Comparison of ENCODE assay signal across 8 cellular contexts in genomic region chr3:100262939-100263338, GRCh38. TPM values are rescaled to one million over a fixed set of nuclear protein-coding genes. Genes with fewer than 3 reads are reported as not detected.
A peak's percentile ranks its signal among the peaks of the same experiment; 100 is the strongest.
DNase-seq lines count a peak whose midpoint lies in the region; ATAC-seq and TF ChIP-seq lines count a peak whose summit lies in the region.
"Not testable (repeated sequence)": the region's sequence is repeated elsewhere in the genome, so short reads cannot be mapped to it uniquely, and the experiment has no call there.

No MANE protein-coding gene starts in this region.

- H3K4me1 ChIP-seq in DND-41 (ENCODE audit: insufficient read depth, low read length): peaks cover 33% of the 10 kb centered on the region
- H3K4me1 ChIP-seq in iPS-15b (ENCODE audit: control insufficient read depth, insufficient read depth, low read length): not testable (repeated sequence)
- H3K4me1 ChIP-seq in subcutaneous abdominal adipose tissue (ENCODE audit: control insufficient read depth in 5 of 5, insufficient read depth in 5 of 5, low read length in 5 of 5): peaks cover 2 to 59% (median 55%) of the 10 kb centered on the region in 5 donors

- H3K9me3 ChIP-seq in DND-41 (ENCODE audit: insufficient read depth, low read length, severe bottlenecking); iPS-15b (ENCODE audit: control insufficient read depth, insufficient read depth, low read length); subcutaneous abdominal adipose tissue (ENCODE audit: control insufficient read depth in 5 of 5, low read length in 5 of 5): not testable (repeated sequence)

- H4K20me1 ChIP-seq in DND-41 (ENCODE audit: insufficient read depth, low read length): not testable (repeated sequence)

- not testable (repeated sequence) for H3K9ac ChIP-seq in DND-41 (ENCODE audit: low read depth, low read length); iPS-15b (ENCODE audit: low read depth, low read length); subcutaneous abdominal adipose tissue (ENCODE audit: low read length in 5 of 5)

- peak overlapping the region; percentile 92; the same call in 1 of the 2 replicates for H3K4me2 ChIP-seq in DND-41 (ENCODE audit: insufficient read depth, low read length)

- ATAC-seq in DND-41 (ENCODE audit: insufficient read depth, low read depth): not testable (repeated sequence)

- H3K79me2 ChIP-seq in DND-41 (ENCODE audit: insufficient read depth, low read length): peaks cover 71% of the 10 kb centered on the region

- not testable (repeated sequence) for H3K9me3 Mint-ChIP-seq in IgD-negative memory B cell; T-helper 1 cell treated with Interleukin-12 subunit alpha and Interleukin-12 subunit beta and Interleukin-4 antibody, amounts not matched to agents 30 μg/mL and 1 μg/mL, for 36 hours; activated T-helper 2 cell treated with anti-CD3 and anti-CD28 coated beads, Interferon-gamma antibody, Interleukin-2, Interleukin-4, amounts not matched to agents 10 μg/mL and 5 μg/mL and 100 μg/mL, durations not matched to agents 14 hours and 24 hours and 36 hours; chondrocyte (ENCODE audit: low read depth); nephron

- not testable (repeated sequence) for H3K27ac ChIP-seq in DND-41 (ENCODE audit: low read length)
- peak overlapping the region; percentile 57 for H3K27ac ChIP-seq in subcutaneous abdominal adipose tissue (ENCODE audit: low read depth, low read length)

- intact Hi-C loops in activated T-helper 2 cell treated with anti-CD3 and anti-CD28 coated beads, Interferon-gamma antibody, Interleukin-2, Interleukin-4, amounts not matched to agents 10 μg/mL and 5 μg/mL and 100 μg/mL, durations not matched to agents 14 hours and 24 hours and 36 hours (cut with micrococcal nuclease): loop anchor here (5.0 to 10.0 kb wide), 2 partner anchors 69 to 1422 kb away; partner anchors contain the start of genes NIT2 and RPL24

- H3K4me1 Mint-ChIP-seq in IgD-negative memory B cell: peaks cover 32 to 39% (median 35%) of the 10 kb centered on the region in 3 donors
- H3K4me1 Mint-ChIP-seq in T-helper 1 cell treated with Interleukin-12 subunit alpha and Interleukin-12 subunit beta and Interleukin-4 antibody, amounts not matched to agents 30 μg/mL and 1 μg/mL, for 36 hours (ENCODE audit: low read depth): peaks cover 37% of the 10 kb centered on the region
- peaks cover 39% of the 10 kb centered on the region for H3K4me1 Mint-ChIP-seq in activated T-helper 2 cell treated with anti-CD3 and anti-CD28 coated beads, Interferon-gamma antibody, Interleukin-2, Interleukin-4, amounts not matched to agents 10 μg/mL and 5 μg/mL and 100 μg/mL, durations not matched to agents 14 hours and 24 hours and 36 hours (ENCODE audit: low read depth)
- peaks cover 59% of the 10 kb centered on the region for H3K4me1 Mint-ChIP-seq in chondrocyte (ENCODE audit: low read depth)
- peaks cover 50% of the 10 kb centered on the region for H3K4me1 Mint-ChIP-seq in nephron

- not testable (repeated sequence) for TF ChIP-seq CTCF in DND-41 (IDR thresholded peaks at IDR 0.05; ENCODE audit: borderline replicate concordance, extremely low read depth, low read length, poor library complexity, severe bottlenecking); chondrocyte (IDR thresholded peaks at IDR 0.05); nephron (IDR thresholded peaks at IDR 0.05; ENCODE audit: unreplicated experiment in 3 of 3)

- not testable (repeated sequence) for DNase-seq in DND-41; activated T-helper 2 cell treated with anti-CD3 and anti-CD28 coated beads, Interferon-gamma antibody, Interleukin-2, Interleukin-4, amounts not matched to agents 10 μg/mL and 5 μg/mL and 100 μg/mL, durations not matched to agents 14 hours and 24 hours and 36 hours (ENCODE audit: low spot score); chondrocyte (ENCODE audit: low spot score)

- H3K4me3 Mint-ChIP-seq in IgD-negative memory B cell (peak overlapping the region in 3 of 4 donors; percentile 47 to 73 (median 71)), chondrocyte (ENCODE audit: unreplicated experiment) (peak overlapping the region; percentile 39), nephron (peak overlapping the region; percentile 44 to 71 (median 70))
- H3K4me3 Mint-ChIP-seq in T-helper 1 cell treated with Interleukin-12 subunit alpha and Interleukin-12 subunit beta and Interleukin-4 antibody, amounts not matched to agents 30 μg/mL and 1 μg/mL, for 36 hours: peak overlapping the region; percentile 12
- H3K4me3 Mint-ChIP-seq in activated T-helper 2 cell treated with anti-CD3 and anti-CD28 coated beads, Interferon-gamma antibody, Interleukin-2, Interleukin-4, amounts not matched to agents 10 μg/mL and 5 μg/mL and 100 μg/mL, durations not matched to agents 14 hours and 24 hours and 36 hours (ENCODE audit: low read depth): peak overlapping the region; percentile 37

- H3K27me3 Mint-ChIP-seq in IgD-negative memory B cell; T-helper 1 cell treated with Interleukin-12 subunit alpha and Interleukin-12 subunit beta and Interleukin-4 antibody, amounts not matched to agents 30 μg/mL and 1 μg/mL, for 36 hours (ENCODE audit: low read depth); activated T-helper 2 cell treated with anti-CD3 and anti-CD28 coated beads, Interferon-gamma antibody, Interleukin-2, Interleukin-4, amounts not matched to agents 10 μg/mL and 5 μg/mL and 100 μg/mL, durations not matched to agents 14 hours and 24 hours and 36 hours (ENCODE audit: low read depth); chondrocyte (ENCODE audit: low read depth); nephron (ENCODE audit: low read depth): not testable (repeated sequence)

- H3K27me3 ChIP-seq in DND-41 (ENCODE audit: insufficient read depth, low read length, poor library complexity); iPS-15b (ENCODE audit: control insufficient read depth, insufficient read depth, low read length); subcutaneous abdominal adipose tissue (ENCODE audit: control insufficient read depth in 5 of 5, insufficient read depth in 4 of 5, low read length in 5 of 5): not testable (repeated sequence)

- H3K27ac Mint-ChIP-seq in IgD-negative memory B cell (peak overlapping the region in 1 of 3 donors; percentile 43), chondrocyte (ENCODE audit: unreplicated experiment) (peak overlapping the region; percentile 49)
- not testable (repeated sequence) for H3K27ac Mint-ChIP-seq in T-helper 1 cell treated with Interleukin-12 subunit alpha and Interleukin-12 subunit beta and Interleukin-4 antibody, amounts not matched to agents 30 μg/mL and 1 μg/mL, for 36 hours; activated T-helper 2 cell treated with anti-CD3 and anti-CD28 coated beads, Interferon-gamma antibody, Interleukin-2, Interleukin-4, amounts not matched to agents 10 μg/mL and 5 μg/mL and 100 μg/mL, durations not matched to agents 14 hours and 24 hours and 36 hours; nephron

- H3K4me3 ChIP-seq in DND-41 (ENCODE audit: low read depth in 1 of 2, low read length in 2 of 2); subcutaneous abdominal adipose tissue (ENCODE audit: low read depth in 1 of 5, low read length in 5 of 5): not testable (repeated sequence)
- H3K4me3 ChIP-seq in iPS-15b (ENCODE audit: low read depth, low read length): peak overlapping the region; percentile 30

- not testable (repeated sequence) for H3K36me3 ChIP-seq in DND-41 (ENCODE audit: insufficient read depth, low read length); iPS-15b (ENCODE audit: control insufficient read depth, insufficient read depth, low read length); subcutaneous abdominal adipose tissue (ENCODE audit: control insufficient read depth in 5 of 5, insufficient read depth in 5 of 5, low read length in 5 of 5)

- not testable (repeated sequence) for H3K36me3 Mint-ChIP-seq in IgD-negative memory B cell; T-helper 1 cell treated with Interleukin-12 subunit alpha and Interleukin-12 subunit beta and Interleukin-4 antibody, amounts not matched to agents 30 μg/mL and 1 μg/mL, for 36 hours (ENCODE audit: low read depth); activated T-helper 2 cell treated with anti-CD3 and anti-CD28 coated beads, Interferon-gamma antibody, Interleukin-2, Interleukin-4, amounts not matched to agents 10 μg/mL and 5 μg/mL and 100 μg/mL, durations not matched to agents 14 hours and 24 hours and 36 hours (ENCODE audit: low read depth); chondrocyte (ENCODE audit: low read depth); nephron (ENCODE audit: low read depth)

- not testable (repeated sequence) for H2AFZ ChIP-seq in DND-41 (ENCODE audit: low read depth, low read length)

RNA-seq across cellular contexts. Expression of gene TBC1D23, which starts 2.1 kb away (rescaled TPM):
- polyA plus RNA-seq in IgD-negative memory B cell: 17.2 TPM
- 18.6 and 18.7 TPM in 2 replicates for total RNA-seq in activated T-helper 2 cell treated with anti-CD3 and anti-CD28 coated beads, Interferon-gamma antibody, Interleukin-2, Interleukin-4, amounts not matched to agents 10 μg/mL and 5 μg/mL and 100 μg/mL, durations not matched to agents 14 hours and 24 hours and 36 hours
- 43.5 to 47.2 TPM (median 46.6 TPM) in 3 replicates for total RNA-seq in chondrocyte

Comparison
In these comparisons a context has a peak if more than half of its experiments do, and no peak if none do; other contexts are left out.
1. H3K4me3 Mint-ChIP-seq: peak in every context shown above with its lines; median percentile 71 in IgD-negative memory B cell; 70 in nephron; 39 in chondrocyte; 37 in activated T-helper 2 cell treated with anti-CD3 and anti-CD28 coated beads, Interferon-gamma antibody, Interleukin-2, Interleukin-4, amounts not matched to agents 10 μg/mL and 5 μg/mL and 100 μg/mL, durations not matched to agents 14 hours and 24 hours and 36 hours; 12 in T-helper 1 cell treated with Interleukin-12 subunit alpha and Interleukin-12 subunit beta and Interleukin-4 antibody, amounts not matched to agents 30 μg/mL and 1 μg/mL, for 36 hours.